11 cellular contexts compared by ENCODE assay signal in the genomic region with DNA sequence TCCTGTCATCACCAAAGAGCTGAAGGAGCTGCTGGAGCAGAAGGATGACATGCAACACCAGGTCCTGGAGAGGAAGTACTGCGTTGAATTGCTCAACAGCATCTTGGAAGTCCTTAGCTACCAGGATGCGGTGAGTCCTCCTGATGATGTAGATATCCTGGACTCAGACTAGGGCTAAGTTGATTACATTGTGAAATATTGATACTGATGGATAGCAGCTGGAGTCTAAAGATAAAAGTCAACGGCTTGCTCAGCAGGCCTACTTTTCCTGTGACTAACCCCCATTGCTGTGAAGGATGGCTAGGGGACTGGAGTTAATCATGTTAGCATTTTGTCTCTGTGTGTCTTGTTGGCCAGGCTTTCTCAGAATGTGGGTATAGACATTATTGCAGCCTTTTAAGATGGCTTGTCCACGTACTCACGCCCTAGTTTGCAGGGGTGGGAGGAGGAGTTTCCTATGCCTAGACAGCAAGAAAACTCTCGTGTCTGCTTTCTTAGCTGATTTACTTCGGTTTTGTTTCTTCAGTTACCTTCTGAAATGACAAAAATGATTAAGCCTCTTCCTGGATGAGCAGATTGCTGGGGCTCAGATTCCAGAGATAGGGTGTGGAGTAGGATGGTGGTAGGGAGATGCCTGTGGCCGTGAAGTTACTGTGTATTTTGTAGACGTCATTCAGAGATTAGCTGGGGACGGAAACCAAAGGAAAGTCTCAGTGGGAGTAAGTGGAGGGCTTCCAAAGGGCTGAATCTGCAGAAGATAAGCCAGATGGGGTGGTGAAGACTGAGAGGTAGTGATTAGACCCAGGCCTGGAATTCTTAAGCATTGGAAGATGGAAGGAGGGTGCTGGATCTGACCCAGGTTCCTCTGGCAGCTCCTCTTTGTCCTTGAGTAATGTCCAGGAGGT.
DNase-seq lines count a peak whose midpoint lies in the region; ATAC-seq and FAIRE-seq lines count a peak whose summit lies in the region.
"Had no signal": no experiment of that assay in that cellular context is flagged by ENCODE, and none has a peak within 500 bp of the region (broad histone marks: within the 10 kb centered on the region; RNA-seq: fewer than 3 reads in every experiment).

No MANE protein-coding gene starts in this region.

- peaks cover 55% of the 10 kb centered on the region for H3K4me1 Mint-ChIP-seq in activated T-helper 2 cell treated with anti-CD3 and anti-CD28 coated beads, Interferon-gamma antibody, Interleukin-2, Interleukin-4, amounts not matched to agents 10 μg/mL and 5 μg/mL and 100 μg/mL, durations not matched to agents 14 hours and 24 hours and 36 hours (ENCODE audit: low read depth)

- FAIRE-seq in HTR-8/SVneo (lab: Jason Lieb, UNC), result no peak

- H3K27me3 Mint-ChIP-seq in activated T-helper 2 cell treated with anti-CD3 and anti-CD28 coated beads, Interferon-gamma antibody, Interleukin-2, Interleukin-4, amounts not matched to agents 10 μg/mL and 5 μg/mL and 100 μg/mL, durations not matched to agents 14 hours and 24 hours and 36 hours (ENCODE audit: low read depth), result no peaks in the 10 kb centered on the region

- H3K36me3 Mint-ChIP-seq in activated T-helper 2 cell treated with anti-CD3 and anti-CD28 coated beads, Interferon-gamma antibody, Interleukin-2, Interleukin-4, amounts not matched to agents 10 μg/mL and 5 μg/mL and 100 μg/mL, durations not matched to agents 14 hours and 24 hours and 36 hours (ENCODE audit: low read depth), result peaks cover 74% of the 10 kb centered on the region

- DNase-seq in A172 (ENCODE audit: low spot score), result peak; percentile 93
- peak; percentile 67 for DNase-seq in HTR-8/SVneo (ENCODE audit: insufficient read length, low spot score)
- no peak for DNase-seq in activated T-helper 2 cell treated with anti-CD3 and anti-CD28 coated beads, Interferon-gamma antibody, Interleukin-2, Interleukin-4, amounts not matched to agents 10 μg/mL and 5 μg/mL and 100 μg/mL, durations not matched to agents 14 hours and 24 hours and 36 hours (ENCODE audit: low spot score)
- DNase-seq in iris pigment epithelial cell (ENCODE audit: low read depth), result peak; percentile 97
- DNase-seq in ureter (ENCODE audit: low spot score), result no peak
- DNase-seq: COR-L47, glutamatergic neuron, NCI-H146 had no signal

- intact Hi-C loops in activated T-helper 2 cell treated with anti-CD3 and anti-CD28 coated beads, Interferon-gamma antibody, Interleukin-2, Interleukin-4, amounts not matched to agents 10 μg/mL and 5 μg/mL and 100 μg/mL, durations not matched to agents 14 hours and 24 hours and 36 hours (cut with micrococcal nuclease), result loop anchor here (5.0 to 10.0 kb wide), 3 partner anchors 491 to 791 kb away; partner anchors contain the start of gene LCP2

- H3K27ac Mint-ChIP-seq in activated T-helper 2 cell treated with anti-CD3 and anti-CD28 coated beads, Interferon-gamma antibody, Interleukin-2, Interleukin-4, amounts not matched to agents 10 μg/mL and 5 μg/mL and 100 μg/mL, durations not matched to agents 14 hours and 24 hours and 36 hours, result peak overlapping the region; percentile 76

- H3K9me3 Mint-ChIP-seq in activated T-helper 2 cell treated with anti-CD3 and anti-CD28 coated beads, Interferon-gamma antibody, Interleukin-2, Interleukin-4, amounts not matched to agents 10 μg/mL and 5 μg/mL and 100 μg/mL, durations not matched to agents 14 hours and 24 hours and 36 hours, result no peaks in the 10 kb centered on the region

- ATAC-seq in HG03159 (IDR thresholded peaks at IDR 0.05; ENCODE audit: unreplicated experiment) (no peak), HG03469 (IDR thresholded peaks at IDR 0.05; ENCODE audit: unreplicated experiment) (no peak), HG02588 (IDR thresholded peaks at IDR 0.05; ENCODE audit: unreplicated experiment) (no peak)

- H3K4me3 Mint-ChIP-seq in activated T-helper 2 cell treated with anti-CD3 and anti-CD28 coated beads, Interferon-gamma antibody, Interleukin-2, Interleukin-4, amounts not matched to agents 10 μg/mL and 5 μg/mL and 100 μg/mL, durations not matched to agents 14 hours and 24 hours and 36 hours (ENCODE audit: low read depth), result no peak overlapping the region

Comparison
In these comparisons a context has a peak if more than half of its experiments do, and no peak if none do; other contexts are left out.
1. DNase-seq: peak in A172 (single experiment), HTR-8/SVneo (single experiment) and iris pigment epithelial cell (single experiment); none in activated T-helper 2 cell treated with anti-CD3 and anti-CD28 coated beads, Interferon-gamma antibody, Interleukin-2, Interleukin-4, amounts not matched to agents 10 μg/mL and 5 μg/mL and 100 μg/mL, durations not matched to agents 14 hours and 24 hours and 36 hours (single experiment) and ureter (single experiment).